Comparison of ENCODE assay signal across 8 cellular contexts in the genomic region with DNA sequence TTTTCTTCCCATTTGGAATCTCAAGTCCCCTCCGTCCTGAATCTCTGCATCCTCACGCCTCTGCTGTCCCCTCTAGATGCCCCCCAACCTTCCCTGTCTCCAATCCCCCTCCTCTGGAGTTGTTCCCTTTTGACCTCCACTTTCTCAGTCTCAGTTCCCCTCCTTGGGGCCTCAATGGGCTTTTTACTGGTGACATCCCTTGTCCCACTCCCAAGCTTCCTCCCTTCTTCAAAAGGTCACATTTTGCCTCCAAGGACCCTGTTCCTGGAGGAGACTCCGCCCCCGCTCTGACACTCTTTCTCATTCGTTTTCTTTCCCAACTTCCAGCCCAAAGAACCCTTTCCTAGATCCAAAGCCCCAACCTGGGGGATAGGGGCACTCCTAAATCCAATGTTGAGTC. TPM values are rescaled to one million over a fixed set of nuclear protein-coding genes. Genes with fewer than 3 reads are reported as not detected.
DNase-seq lines count a peak whose midpoint lies in the region; FAIRE-seq and TF ChIP-seq lines count a peak whose summit lies in the region.

No MANE protein-coding gene starts in this region.

- peak overlapping the region; percentile 70 to 95 (median 82) for H3K4me3 ChIP-seq in BLaER1 treated with 17β-estradiol and CSF1 and Interleukin-3, amounts not matched to agents 10 nM and 100 nM

- peak overlapping the region; percentile 90 for H3K4me3 Mint-ChIP-seq in dendritic cell treated with granulocyte-macrophage colony-stimulating factor and Interleukin-4, amounts not matched to agents 40 ng/mL and 50 ng/mL, for 4 days
- H3K4me3 Mint-ChIP-seq in nephron = peak overlapping the region; percentile 90 to 97 (median 95)

- peaks cover 33% of the 10 kb centered on the region for H3K36me3 Mint-ChIP-seq in dendritic cell treated with granulocyte-macrophage colony-stimulating factor and Interleukin-4, amounts not matched to agents 40 ng/mL and 50 ng/mL, for 4 days (ENCODE audit: low read depth)
- peaks cover 11% of the 10 kb centered on the region for H3K36me3 Mint-ChIP-seq in nephron (ENCODE audit: low read depth)

- peak; percentile 49 for DNase-seq in M059J (ENCODE audit: low read depth)
- no peak for DNase-seq in NCI-H2196 (lab: John Stamatoyannopoulos, UW; ENCODE audit: unreplicated experiment)
- no peak for DNase-seq in DMS 273 treated with DMSO at 0.1 percent for 48 hours (lab: John Stamatoyannopoulos, UW)
- DNase-seq in frontal cortex (ENCODE audit: low spot score in 2 of 2) = no peak
- no peak for DNase-seq in nucleus accumbens (lab: John Stamatoyannopoulos, UW)

- H3K4me2 ChIP-seq in BLaER1 treated with 17β-estradiol and CSF1 and Interleukin-3, amounts not matched to agents 10 nM and 100 nM = peak overlapping the region; percentile 84 to 99 (median 96)

- intact Hi-C loops in dendritic cell treated with granulocyte-macrophage colony-stimulating factor and Interleukin-4, amounts not matched to agents 40 ng/mL and 50 ng/mL, for 4 days (cut with micrococcal nuclease) = no loop called here

- H3K27me3 Mint-ChIP-seq in dendritic cell treated with granulocyte-macrophage colony-stimulating factor and Interleukin-4, amounts not matched to agents 40 ng/mL and 50 ng/mL, for 4 days = peaks cover 5% of the 10 kb centered on the region
- no peaks in the 10 kb centered on the region for H3K27me3 Mint-ChIP-seq in nephron (ENCODE audit: low read depth)

- H3K27me3 ChIP-seq in BLaER1 treated with 17β-estradiol and CSF1 and Interleukin-3, amounts not matched to agents 10 nM and 100 nM = no peaks in the 10 kb centered on the region

- peak overlapping the region; percentile 90 for H3K27ac Mint-ChIP-seq in dendritic cell treated with granulocyte-macrophage colony-stimulating factor and Interleukin-4, amounts not matched to agents 40 ng/mL and 50 ng/mL, for 4 days
- peak overlapping the region; percentile 94 to 98 (median 95) for H3K27ac Mint-ChIP-seq in nephron

- H3K4me1 ChIP-seq in BLaER1 treated with 17β-estradiol and CSF1 and Interleukin-3, amounts not matched to agents 10 nM and 100 nM = peaks cover 12 to 47% (median 30%) of the 10 kb centered on the region in 10 experiments

- no peaks in the 10 kb centered on the region for H3K9me3 ChIP-seq in BLaER1 treated with 17β-estradiol and CSF1 and Interleukin-3, amounts not matched to agents 10 nM and 100 nM (replicated peaks in 1 of 11)

- H3K9me3 Mint-ChIP-seq in dendritic cell treated with granulocyte-macrophage colony-stimulating factor and Interleukin-4, amounts not matched to agents 40 ng/mL and 50 ng/mL, for 4 days = no peaks in the 10 kb centered on the region
- H3K9me3 Mint-ChIP-seq in nephron = no peaks in the 10 kb centered on the region

- TF ChIP-seq CTCF in nephron (IDR thresholded peaks at IDR 0.05; ENCODE audit: unreplicated experiment in 3 of 3) = no peak

- H3K27ac ChIP-seq in BLaER1 treated with 17β-estradiol and CSF1 and Interleukin-3, amounts not matched to agents 10 nM and 100 nM = peak overlapping the region; percentile 64 to 93 (median 81)

- H4K20me1 ChIP-seq in BLaER1 treated with 17β-estradiol and CSF1 and Interleukin-3, amounts not matched to agents 10 nM and 100 nM = peaks cover 5 to 54% (median 36%) of the 10 kb centered on the region in 11 experiments; a peak in 18 of 22 replicates

- peaks cover 13 to 32% (median 25%) of the 10 kb centered on the region in 11 experiments for H3K36me3 ChIP-seq in BLaER1 treated with 17β-estradiol and CSF1 and Interleukin-3, amounts not matched to agents 10 nM and 100 nM

- H3K4me1 Mint-ChIP-seq in dendritic cell treated with granulocyte-macrophage colony-stimulating factor and Interleukin-4, amounts not matched to agents 40 ng/mL and 50 ng/mL, for 4 days (ENCODE audit: low read depth) = peaks cover 43% of the 10 kb centered on the region
- H3K4me1 Mint-ChIP-seq in nephron = peaks cover 19% of the 10 kb centered on the region

- peak overlapping the region; percentile 79 to 91 (median 88) for H3K9ac ChIP-seq in BLaER1 treated with 17β-estradiol and CSF1 and Interleukin-3, amounts not matched to agents 10 nM and 100 nM

- FAIRE-seq in frontal cortex (lab: Jason Lieb, UNC) = no peak

RNA-seq across cellular contexts. Expression of gene AP2S1, which starts 1.0 kb away (rescaled TPM):
- 365 and 428 TPM in 2 replicates for total RNA-seq in M059J (2014; rRNA removed; shearing (Covaris generic))
- total RNA-seq in frontal cortex = 64.8 TPM

RNA-seq across cellular contexts. Expression of gene ARHGAP35, which starts 11.2 kb away (rescaled TPM):
- total RNA-seq in M059J (2014; rRNA removed; shearing (Covaris generic)) = 18.7 and 43.2 TPM in 2 replicates
- 73.4 TPM for total RNA-seq in frontal cortex
